24 cellular contexts compared by ENCODE assay signal in the genomic region with DNA sequence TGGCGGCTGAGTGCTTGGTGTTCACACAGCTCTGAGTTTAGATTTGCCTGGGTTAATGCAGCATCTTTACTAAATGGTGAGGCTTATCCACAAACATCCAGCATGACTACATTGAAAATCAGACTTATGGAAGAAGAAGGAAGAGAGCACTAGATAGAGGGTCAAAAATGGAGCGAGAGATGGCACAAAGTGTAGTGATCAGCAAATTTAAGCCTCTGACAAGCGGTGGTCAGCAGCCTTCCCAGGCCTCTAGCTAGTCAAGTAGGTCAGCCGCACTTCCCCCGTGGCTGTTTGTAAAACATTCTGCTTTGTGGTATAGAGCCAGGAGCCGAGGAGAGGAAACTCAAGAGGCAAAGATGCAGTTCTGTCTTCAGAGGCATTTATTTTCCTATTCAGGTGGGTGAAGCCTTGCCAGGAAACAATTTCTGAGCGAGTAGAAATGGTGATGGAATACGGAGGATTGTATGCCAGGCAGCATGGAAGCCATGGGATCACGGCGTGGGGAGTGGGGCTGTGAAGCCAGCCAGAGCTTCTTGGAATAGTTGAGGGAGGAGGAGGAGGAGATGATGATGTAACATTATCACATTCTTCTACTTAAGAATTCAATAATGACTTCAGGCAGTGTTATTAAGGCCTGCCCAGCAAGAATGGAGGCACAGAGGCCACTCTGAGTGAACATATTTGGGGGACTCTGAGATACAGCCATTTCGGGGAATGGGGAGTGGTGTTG.
DNase-seq lines count a peak whose midpoint lies in the region; FAIRE-seq and TF ChIP-seq lines count a peak whose summit lies in the region.
"Had no signal": no experiment of that assay in that cellular context is flagged by ENCODE, and none has a peak within 500 bp of the region (broad histone marks: within the 10 kb centered on the region; RNA-seq: fewer than 3 reads in every experiment).

No MANE protein-coding gene starts in this region.

- no peak for FAIRE-seq in H1 (lab: Jason Lieb, UNC)

- H3K23me2 ChIP-seq in H1 (ENCODE audit: low read depth, low read length), result no peaks in the 10 kb centered on the region

- peaks cover 86% of the 10 kb centered on the region for H3K79me2 ChIP-seq in Karpas-422 (ENCODE audit: low read length)
- peaks cover 0 to 12% of the 10 kb centered on the region in 2 experiments; a peak in 2 of 4 replicates for H3K79me2 ChIP-seq in H1 (ENCODE audit: control insufficient read depth in 1 of 2, insufficient read depth in 2 of 2, low read length in 2 of 2)

- peak overlapping the region; percentile 20 for H3K27ac Mint-ChIP-seq in nephron progenitor cell
- H3K27ac Mint-ChIP-seq in activated CD4-positive, alpha-beta memory T cell treated with anti-CD3 and anti-CD28 coated beads, Interleukin-2, amount 10 ng/mL, durations not matched to agents 7 days and 5 days, result no peak overlapping the region
- H3K27ac Mint-ChIP-seq: activated CD4-positive, alpha-beta T cell treated with anti-CD3 and anti-CD28 coated beads, Interleukin-2, amount 10 ng/mL, durations not matched to agents 7 days and 5 days; activated naive CD4-positive, alpha-beta T cell treated with anti-CD3 and anti-CD28 coated beads, Interleukin-2, amount 10 ng/mL, durations not matched to agents 7 days and 5 days had no signal

- H2BK12ac ChIP-seq in H1 (ENCODE audit: low read depth, low read length), result no peak overlapping the region

- H3K36me3 Mint-ChIP-seq in nephron progenitor cell (ENCODE audit: low read depth), result peaks cover 70% of the 10 kb centered on the region
- peaks cover 31% of the 10 kb centered on the region for H3K36me3 Mint-ChIP-seq in activated CD4-positive, alpha-beta memory T cell treated with anti-CD3 and anti-CD28 coated beads, Interleukin-2, amount 10 ng/mL, durations not matched to agents 7 days and 5 days (ENCODE audit: low read depth)

- H3K4me2 ChIP-seq in Karpas-422 (ENCODE audit: low read depth, low read length, poor library complexity, severe bottlenecking), result no peak overlapping the region
- no peak overlapping the region for H3K4me2 ChIP-seq in H1 (ENCODE audit: insufficient read depth in 1 of 2, low read depth in 2 of 2, low read length in 2 of 2)

- DNase-seq in AG10803 (ENCODE audit: low read depth), result peak; percentile 20
- no peak for DNase-seq in Karpas-422
- DNase-seq in H1 (ENCODE audit: low read depth in 1 of 2, low spot score in 2 of 2), result no peak
- no peak for DNase-seq in nephron progenitor cell
- DNase-seq in islet precursor cell, result no peak
- no peak for DNase-seq in activated CD4-positive, alpha-beta memory T cell treated with anti-CD3 and anti-CD28 coated beads, Interleukin-2, amount 10 ng/mL, durations not matched to agents 7 days and 5 days
- no peak for DNase-seq in NCI-H2029 (lab: John Stamatoyannopoulos, UW)
- DNase-seq in RKO (ENCODE audit: low spot score), result no peak
- DNase-seq: activated CD4-positive, alpha-beta T cell treated with anti-CD3 and anti-CD28 coated beads, Interleukin-2, amount 10 ng/mL, durations not matched to agents 7 days and 5 days; activated naive CD4-positive, alpha-beta T cell treated with anti-CD3 and anti-CD28 coated beads, Interleukin-2, amount 10 ng/mL, durations not matched to agents 7 days and 5 days; activated T-cell treated with anti-CD3 and anti-CD28 coated beads, Interleukin-2, amount 50 U/mL, for 48 hours; C1 segment of cervical spinal cord; DMS79 treated with DMSO at 0.1 percent for 48 hours; effector memory CD4-positive, alpha-beta T cell; foreskin fibroblast; left colon; mesenchymal stem cell; NCI-H1694; NCI-H2171 treated with DMSO at 0.1 percent for 48 hours; NCI-H524 treated with DMSO at 0.1 percent for 48 hours; SJCRH30; stimulated activated CD4-positive, alpha-beta T cell treated with anti-CD3 and anti-CD28 coated beads, Interleukin-2, amount 100 ng/mL, for 24 hours had no signal

- 0 out of 2 replicates have a peak overlapping the region, but pooled peaks have one; percentile 3 for H3K18ac ChIP-seq in H1 (ENCODE audit: extremely low read depth, low read length)

- H3K56ac ChIP-seq in H1 (replicated peaks; ENCODE audit: insufficient read length, low read depth, low read length), result no peak overlapping the region

- H2BK15ac ChIP-seq in H1 (ENCODE audit: low read length), result no peak overlapping the region; the same call in 1 of the 2 replicates

- no peak for TF ChIP-seq EP300 in H1 (IDR thresholded peaks at IDR 0.05; ENCODE audit: borderline replicate concordance in 1 of 2, low read depth in 2 of 2, low read length in 2 of 2)

- H3K4ac ChIP-seq in H1 (replicated peaks; ENCODE audit: insufficient read length, low read depth, low read length), result no peak overlapping the region

- no peak overlapping the region for H3K23ac ChIP-seq in H1 (ENCODE audit: insufficient read length)

- no peak for TF ChIP-seq POLR2A in H1 (IDR thresholded peaks at IDR 0.05; ENCODE audit: control extremely low read depth in 1 of 2, low read depth in 2 of 2, low read length in 2 of 2)

- no peak overlapping the region for H2BK120ac ChIP-seq in H1 (replicated peaks; ENCODE audit: low read depth, low read length)

- no peak overlapping the region for H4K5ac ChIP-seq in H1 (ENCODE audit: insufficient read length, low read depth, low read length)

- peaks cover 28% of the 10 kb centered on the region for H3K9me3 Mint-ChIP-seq in nephron progenitor cell
- H3K9me3 Mint-ChIP-seq in activated CD4-positive, alpha-beta memory T cell treated with anti-CD3 and anti-CD28 coated beads, Interleukin-2, amount 10 ng/mL, durations not matched to agents 7 days and 5 days, result peaks cover 3% of the 10 kb centered on the region
- H3K9me3 Mint-ChIP-seq: activated naive CD4-positive, alpha-beta T cell treated with anti-CD3 and anti-CD28 coated beads, Interleukin-2, amount 10 ng/mL, durations not matched to agents 7 days and 5 days had no signal

- no peaks in the 10 kb centered on the region; the same call in 1 of the 2 replicates for H3K4me1 ChIP-seq in Karpas-422 (ENCODE audit: low read length)
- peaks cover 2 to 15% (median 11%) of the 10 kb centered on the region in 4 experiments; a peak in 6 of 7 replicates for H3K4me1 ChIP-seq in H1 (replicated peaks in 1 of 4; ENCODE audit: control insufficient read depth in 3 of 4, insufficient read depth in 4 of 4, low read length in 3 of 4)
- H3K4me1 ChIP-seq: tibial nerve had no signal

- H3K9ac ChIP-seq in Karpas-422 (ENCODE audit: low read length) (no peak overlapping the region), H1 (replicated peaks in 1 of 4; ENCODE audit: extremely low read depth in 1 of 4, low read depth in 3 of 4, low read length in 3 of 4) (no peak overlapping the region)

- H3K4me3 ChIP-seq in AG10803 (ENCODE audit: low read length), result no peak overlapping the region
- no peak overlapping the region for H3K4me3 ChIP-seq in Karpas-422 (ENCODE audit: low read length)
- no peak overlapping the region for H3K4me3 ChIP-seq in H1 (ENCODE audit: extremely low read depth in 1 of 4, insufficient read depth in 2 of 4, low read depth in 3 of 4, low read length in 4 of 4)
- H3K4me3 ChIP-seq: coronary artery, SJCRH30, tibial nerve had no signal

- H3K9me3 ChIP-seq in Karpas-422 (ENCODE audit: low read length) (peaks cover 4% of the 10 kb centered on the region; the same call in 1 of the 2 replicates), H1 (ENCODE audit: insufficient read depth in 2 of 2, low read depth in 1 of 2, low read length in 1 of 2) (peaks cover 3 to 5% of the 10 kb centered on the region in 2 experiments; a peak in 1 of 4 replicates)

- H3K36me3 ChIP-seq in Karpas-422 (ENCODE audit: insufficient read depth, low read length), result peaks cover 25% of the 10 kb centered on the region
- peaks cover 0 to 2% (median 0%) of the 10 kb centered on the region in 4 experiments; a peak in 4 of 8 replicates for H3K36me3 ChIP-seq in H1 (ENCODE audit: control insufficient read depth in 2 of 4, insufficient read depth in 4 of 4, low read length in 3 of 4)
- H3K36me3 ChIP-seq: tibial nerve had no signal

- H2BK20ac ChIP-seq in H1 (ENCODE audit: low read length), result no peak overlapping the region

- H3K27me3 ChIP-seq in Karpas-422 (ENCODE audit: low read length) (no peaks in the 10 kb centered on the region), H1 (replicated peaks in 1 of 4; ENCODE audit: control insufficient read depth in 3 of 4, extremely low read depth in 1 of 4, insufficient read depth in 3 of 4, low read length in 3 of 4) (no peaks in the 10 kb centered on the region)
- H3K27me3 ChIP-seq: SJCRH30, tibial nerve had no signal

- H2AK5ac ChIP-seq in H1 (ENCODE audit: low read depth, low read length), result no peak overlapping the region

- H4K8ac ChIP-seq in H1 (ENCODE audit: extremely low read depth, insufficient read depth, low read length), result no peak overlapping the region

- H3K4me1 Mint-ChIP-seq in nephron progenitor cell, result peaks cover 33% of the 10 kb centered on the region
- peaks cover 5% of the 10 kb centered on the region for H3K4me1 Mint-ChIP-seq in activated CD4-positive, alpha-beta memory T cell treated with anti-CD3 and anti-CD28 coated beads, Interleukin-2, amount 10 ng/mL, durations not matched to agents 7 days and 5 days

- POLR2A ChIA-PET in H1 (lab: Charles Lee; ENCODE audit: partially characterized antibody), result interaction anchor here (1.2 kb wide), 1 partner anchor 8 kb away, joined by 3 read pairs; no protein-coding TSS in a partner anchor
- POLR2A ChIA-PET in activated CD4-positive, alpha-beta memory T cell treated with anti-CD3 and anti-CD28 coated beads, Interleukin-2, amount 10 ng/mL, durations not matched to agents 7 days and 5 days (lab: Charles Lee), result no interaction called here

- H3K27ac ChIP-seq in Karpas-422 (ENCODE audit: low read length) (peak overlapping the region; percentile 0; the same call in 1 of the 2 replicates), H1 (ENCODE audit: low read depth, low read length) (no peak overlapping the region)
- H3K27ac ChIP-seq: coronary artery, SJCRH30, tibial nerve had no signal

- H2AFZ ChIP-seq in Karpas-422 (ENCODE audit: low read length), result no peak overlapping the region
- H2AFZ ChIP-seq in H1 (ENCODE audit: low read length), result no peak overlapping the region

- CTCF ChIA-PET in H1 (lab: Charles Lee; ENCODE audit: partially characterized antibody), result interaction anchor here (0.8 to 2.0 kb wide), 2 partner anchors 132 to 218 kb away, joined by 3 to 7 read pairs; no protein-coding TSS in a partner anchor
- CTCF ChIA-PET in activated CD4-positive, alpha-beta memory T cell treated with anti-CD3 and anti-CD28 coated beads, Interleukin-2, amount 10 ng/mL, durations not matched to agents 7 days and 5 days (lab: Charles Lee), result no interaction called here

- H2BK5ac ChIP-seq in H1 (ENCODE audit: low read depth, low read length), result no peak overlapping the region

- H4K20me1 ChIP-seq in Karpas-422 (ENCODE audit: insufficient read depth, low read depth, low read length) (no peaks in the 10 kb centered on the region), H1 (replicated peaks in 1 of 2; ENCODE audit: control insufficient read depth in 1 of 2, insufficient read depth in 2 of 2, low read length in 2 of 2) (peaks cover 0 to 2% of the 10 kb centered on the region in 2 experiments)

- no peak for TF ChIP-seq RAD21 in H1 (IDR thresholded peaks at IDR 0.05 in 1 of 2, conservative IDR thresholded peaks at IDR 0.05 in 1 of 2; ENCODE audit: low read depth in 2 of 2, low read length in 2 of 2)

- WGBS in H1 (ENCODE audit: extremely low coverage in 1 of 2, insufficient coverage in 1 of 2, insufficient read length in 1 of 2, insufficient replicate concordance in 2 of 2, low coverage in 1 of 2, low lambda C conversion rate in 2 of 2, missing lambda C conversion rate in 1 of 2), 2 experiments, result 83% methylated on average over 11 of the region's 11 CpGs; no CpG with 5 or more reads in 1 of the 2 experiments

- H3K9me2 ChIP-seq in Karpas-422 (replicated peaks; ENCODE audit: insufficient read depth, low read length), result no peaks in the 10 kb centered on the region

- no peak overlapping the region for H4K91ac ChIP-seq in H1 (replicated peaks; ENCODE audit: insufficient read length, low read length)

- H3K4me3 Mint-ChIP-seq in nephron progenitor cell, result no peak overlapping the region
- H3K4me3 Mint-ChIP-seq in activated CD4-positive, alpha-beta memory T cell treated with anti-CD3 and anti-CD28 coated beads, Interleukin-2, amount 10 ng/mL, durations not matched to agents 7 days and 5 days, result no peak overlapping the region
- H3K4me3 Mint-ChIP-seq: activated CD4-positive, alpha-beta T cell treated with anti-CD3 and anti-CD28 coated beads, Interleukin-2, amount 10 ng/mL, durations not matched to agents 7 days and 5 days; activated naive CD4-positive, alpha-beta T cell treated with anti-CD3 and anti-CD28 coated beads, Interleukin-2, amount 10 ng/mL, durations not matched to agents 7 days and 5 days had no signal

- peaks cover 4% of the 10 kb centered on the region for H3K27me3 Mint-ChIP-seq in nephron progenitor cell (ENCODE audit: low read depth, poor library complexity)
- H3K27me3 Mint-ChIP-seq in activated CD4-positive, alpha-beta memory T cell treated with anti-CD3 and anti-CD28 coated beads, Interleukin-2, amount 10 ng/mL, durations not matched to agents 7 days and 5 days, result no peaks in the 10 kb centered on the region
- H3K27me3 Mint-ChIP-seq: activated CD4-positive, alpha-beta T cell treated with anti-CD3 and anti-CD28 coated beads, Interleukin-2, amount 10 ng/mL, durations not matched to agents 7 days and 5 days; activated naive CD4-positive, alpha-beta T cell treated with anti-CD3 and anti-CD28 coated beads, Interleukin-2, amount 10 ng/mL, durations not matched to agents 7 days and 5 days had no signal

- H3K79me1 ChIP-seq in H1 (ENCODE audit: low read depth, low read length), result peaks cover 4% of the 10 kb centered on the region; the same call in 1 of the 2 replicates

- H3K14ac ChIP-seq in H1 (ENCODE audit: insufficient read length), result no peak overlapping the region

- TF ChIP-seq CTCF in AG10803 (conservative IDR thresholded peaks at IDR 0.05; ENCODE audit: low read length) (no peak), H1 (IDR thresholded peaks at IDR 0.05; ENCODE audit: control extremely low read depth in 1 of 3, insufficient read depth in 1 of 3, low read depth in 1 of 3, low read length in 3 of 3) (no peak), nephron progenitor cell (IDR thresholded peaks at IDR 0.05) (no peak)
